ENCODE assay signal across 8 cellular contexts in the genomic region with DNA sequence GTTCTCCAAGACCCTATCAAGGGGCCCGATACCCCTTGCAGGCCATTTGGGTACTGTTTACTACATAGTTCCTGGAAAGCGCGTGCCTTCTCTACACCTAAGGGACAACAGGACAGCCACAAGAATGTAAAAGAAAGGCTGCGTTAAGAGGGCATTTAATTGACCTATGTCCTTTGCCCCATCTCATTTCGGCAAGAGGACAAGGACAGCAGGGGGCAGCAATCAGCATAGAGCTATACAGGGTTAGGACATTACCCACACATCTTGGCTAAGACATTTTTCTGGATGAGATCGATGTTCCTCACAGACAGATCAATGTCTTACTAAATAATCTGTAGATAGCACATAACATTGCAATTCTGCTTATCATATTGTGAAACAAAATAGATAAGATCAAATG. TPM values are rescaled to one million over a fixed set of nuclear protein-coding genes. Genes with fewer than 3 reads are reported as not detected.
DNase-seq lines count a peak whose midpoint lies in the region; ATAC-seq and TF ChIP-seq lines count a peak whose summit lies in the region.

No MANE protein-coding gene starts in this region.

- no peak overlapping the region for H3K4me2 ChIP-seq in PC-9

- H3K36me3 Mint-ChIP-seq in activated naive CD8-positive, alpha-beta T cell treated with anti-CD3 and anti-CD28 coated beads, Interleukin-2, amount 10 ng/mL, durations not matched to agents 7 days and 5 days = no peaks in the 10 kb centered on the region

- CTCF ChIA-PET in PC-9 (lab: Charles Lee) = interaction anchor here (0.6 kb wide), 1 partner anchor 244 kb away, joined by 4 read pairs; no protein-coding TSS in a partner anchor

- no peak for ATAC-seq in activated naive CD8-positive, alpha-beta T cell treated with anti-CD3 and anti-CD28 coated beads, Interleukin-2, amount 10 ng/mL, durations not matched to agents 7 days and 5 days (ENCODE audit: low read depth)
- ATAC-seq in lower lobe of right lung = peak; percentile 41 to 42
- ATAC-seq in HG02798 (IDR thresholded peaks at IDR 0.05; ENCODE audit: poor library complexity, unreplicated experiment) = no peak

- no TSS peak for BruUV-seq in PC-9 (replicated peaks; lab: Mats Ljungman, UMichigan)

- in situ Hi-C loops in ACHN (cut with HindIII; ENCODE audit: low pct_ligation_motif_present, low pct_unique_long_range_greater_than_20kb, low sequenced_read_pairs) = no loop called here

- no peaks in the 10 kb centered on the region for H4K20me1 ChIP-seq in PC-9 (ENCODE audit: insufficient read depth)

- H3K27ac ChIP-seq in PC-9 (no peak overlapping the region), lower lobe of right lung (no peak overlapping the region)

- H3K27me3 Mint-ChIP-seq in activated naive CD8-positive, alpha-beta T cell treated with anti-CD3 and anti-CD28 coated beads, Interleukin-2, amount 10 ng/mL, durations not matched to agents 7 days and 5 days = peaks cover 25% of the 10 kb centered on the region

- intact Hi-C loops in PC-9 (cut with micrococcal nuclease; ENCODE audit: unreplicated experiment) (no loop called here), lower lobe of right lung (cut with DNase I) (no loop called here)

- H3F3A ChIP-seq in PC-9 (ENCODE audit: insufficient read depth, low read depth) = no peaks in the 10 kb centered on the region

- H3K4me3 ChIP-seq in PC-9 (no peak overlapping the region), lower lobe of right lung (no peak overlapping the region)

- H3K27me3 ChIP-seq in PC-9 (ENCODE audit: insufficient read depth, low read depth) (peaks cover 43% of the 10 kb centered on the region), lower lobe of right lung (ENCODE audit: low read depth) (peaks cover 4% of the 10 kb centered on the region)

- no peak overlapping the region for H2AFZ ChIP-seq in PC-9

- no peak overlapping the region for H3K27ac Mint-ChIP-seq in activated naive CD8-positive, alpha-beta T cell treated with anti-CD3 and anti-CD28 coated beads, Interleukin-2, amount 10 ng/mL, durations not matched to agents 7 days and 5 days

- H3K9me3 ChIP-seq in PC-9 (ENCODE audit: insufficient read depth, low read depth) (no peaks in the 10 kb centered on the region), lower lobe of right lung (no peaks in the 10 kb centered on the region)

- H3K79me2 ChIP-seq in PC-9 (ENCODE audit: low read depth) = no peaks in the 10 kb centered on the region

- DNase-seq in ACHN = peak; percentile 44
- peak in 1 of 2 experiments; percentile 12 for DNase-seq in PC-9
- DNase-seq in activated naive CD8-positive, alpha-beta T cell treated with anti-CD3 and anti-CD28 coated beads, Interleukin-2, amount 10 ng/mL, durations not matched to agents 7 days and 5 days = peak; percentile 29
- DNase-seq in lower lobe of right lung = no peak
- DNase-seq in middle frontal gyrus (ENCODE audit: extremely low spot score, low spot score) = no peak
- no peak for DNase-seq in NCI-H446 (lab: John Stamatoyannopoulos, UW)

- H3K4me3 Mint-ChIP-seq in activated naive CD8-positive, alpha-beta T cell treated with anti-CD3 and anti-CD28 coated beads, Interleukin-2, amount 10 ng/mL, durations not matched to agents 7 days and 5 days = no peak overlapping the region

- no peaks in the 10 kb centered on the region for H3K4me1 Mint-ChIP-seq in activated naive CD8-positive, alpha-beta T cell treated with anti-CD3 and anti-CD28 coated beads, Interleukin-2, amount 10 ng/mL, durations not matched to agents 7 days and 5 days

- POLR2A ChIA-PET in PC-9 (lab: Charles Lee; ENCODE audit: unreplicated experiment) = no interaction called here
- POLR2A ChIA-PET in activated naive CD8-positive, alpha-beta T cell treated with anti-CD3 and anti-CD28 coated beads, Interleukin-2, amount 10 ng/mL, durations not matched to agents 7 days and 5 days (lab: Charles Lee) = no interaction called here

- H3K4me1 ChIP-seq in PC-9 (replicated peaks; ENCODE audit: insufficient read depth) = no peaks in the 10 kb centered on the region
- H3K4me1 ChIP-seq in lower lobe of right lung = no peaks in the 10 kb centered on the region

- H3K9me3 Mint-ChIP-seq in activated naive CD8-positive, alpha-beta T cell treated with anti-CD3 and anti-CD28 coated beads, Interleukin-2, amount 10 ng/mL, durations not matched to agents 7 days and 5 days = no peaks in the 10 kb centered on the region

- TF ChIP-seq CTCF in GM12873 (IDR thresholded peaks at IDR 0.05; ENCODE audit: insufficient read depth, low read depth, low read length, missing control alignments) (peak; percentile 46), PC-9 (conservative IDR thresholded peaks at IDR 0.05) (peak; percentile 66), lower lobe of right lung (IDR thresholded peaks at IDR 0.05) (peak; percentile 36)

- no peaks in the 10 kb centered on the region for H3K36me3 ChIP-seq in PC-9 (ENCODE audit: low read depth)
- H3K36me3 ChIP-seq in lower lobe of right lung = no peaks in the 10 kb centered on the region

- H3K9me2 ChIP-seq in PC-9 (ENCODE audit: insufficient read depth) = no peaks in the 10 kb centered on the region

RNA-seq across cellular contexts. Expression of a gene that starts 41.2 kb away (rescaled TPM):
- total RNA-seq in PC-9 (2021) = not detected in 2 replicates
- not detected for total RNA-seq in activated naive CD8-positive, alpha-beta T cell treated with anti-CD3 and anti-CD28 coated beads, Interleukin-2, amount 10 ng/mL, durations not matched to agents 7 days and 5 days
- 1.6 TPM for total RNA-seq in lower lobe of right lung

Comparison
In these comparisons a context has a peak if more than half of its experiments do, and no peak if none do; other contexts are left out.
1. DNase-seq: peak in ACHN (single experiment) and activated naive CD8-positive, alpha-beta T cell treated with anti-CD3 and anti-CD28 coated beads, Interleukin-2, amount 10 ng/mL, durations not matched to agents 7 days and 5 days (single experiment); none in lower lobe of right lung (single experiment), middle frontal gyrus (single experiment) and NCI-H446 (0 of 2).
2. ATAC-seq: peak in lower lobe of right lung (2 of 2); none in activated naive CD8-positive, alpha-beta T cell treated with anti-CD3 and anti-CD28 coated beads, Interleukin-2, amount 10 ng/mL, durations not matched to agents 7 days and 5 days (single experiment) and HG02798 (single experiment).
3. Peak in every context shown above with its lines, with median percentiles within 50 percentile points of each other: CTCF ChIP-seq.